7 cellular contexts compared by ENCODE assay signal in genomic region chr14:102320033-102320660, GRCh38. TPM values are rescaled to one million over a fixed set of nuclear protein-coding genes. Genes with fewer than 3 reads are reported as not detected.
DNase-seq lines count a peak whose midpoint lies in the region; ATAC-seq and TF ChIP-seq lines count a peak whose summit lies in the region.

No MANE protein-coding gene starts in this region.

- H4K20me1 ChIP-seq in PC-3 (ENCODE audit: low read length), result no peaks in the 10 kb centered on the region

- H3K27ac ChIP-seq in PC-3 (ENCODE audit: low read length), result peak overlapping the region; percentile 68

- peak overlapping the region; percentile 80 for H2AFZ ChIP-seq in PC-3 (ENCODE audit: low read length)

- intact Hi-C loops in PC-3 (cut with micrococcal nuclease), result no loop called here

- H3K4me3 ChIP-seq in PC-3 (ENCODE audit: low read length), result peak overlapping the region; percentile 96

- peaks cover 4% of the 10 kb centered on the region for H3K36me3 Mint-ChIP-seq in activated naive CD4-positive, alpha-beta T cell treated with anti-CD3 and anti-CD28 coated beads, Interleukin-2, amount 10 ng/mL, durations not matched to agents 7 days and 5 days

- POLR2A ChIA-PET in PC-3 (lab: Charles Lee; ENCODE audit: unreplicated experiment), result no interaction called here

- peak overlapping the region; percentile 88 for H3K4me3 Mint-ChIP-seq in activated naive CD4-positive, alpha-beta T cell treated with anti-CD3 and anti-CD28 coated beads, Interleukin-2, amount 10 ng/mL, durations not matched to agents 7 days and 5 days

- peaks cover 9% of the 10 kb centered on the region for H3K27me3 Mint-ChIP-seq in activated naive CD4-positive, alpha-beta T cell treated with anti-CD3 and anti-CD28 coated beads, Interleukin-2, amount 10 ng/mL, durations not matched to agents 7 days and 5 days

- no peak for TF ChIP-seq CTCF in PC-3 (conservative IDR thresholded peaks at IDR 0.05; ENCODE audit: low read depth, low read length)
- TF ChIP-seq CTCF in omental fat pad (IDR thresholded peaks at IDR 0.05), result no peak

- DNase-seq in PC-3, result peak; percentile 32
- DNase-seq in activated naive CD4-positive, alpha-beta T cell treated with anti-CD3 and anti-CD28 coated beads, Interleukin-2, amount 10 ng/mL, durations not matched to agents 7 days and 5 days, result peak; percentile 51
- peak; percentile 48 for DNase-seq in globus pallidus (ENCODE audit: low spot score)
- no peak for DNase-seq in omental fat pad (ENCODE audit: low spot score)
- DNase-seq in NCI-H526 treated with DMSO at 0.1 percent for 48 hours (lab: John Stamatoyannopoulos, UW), result no peak

- H3F3A ChIP-seq in PC-3 (ENCODE audit: low read length, unreplicated experiment), result no peaks in the 10 kb centered on the region

- H3K79me2 ChIP-seq in PC-3 (ENCODE audit: low read length), result peaks cover 33% of the 10 kb centered on the region

- no TSS peak for BruUV-seq in PC-3 (replicated peaks; lab: Mats Ljungman, UMichigan)

- H3K9me3 ChIP-seq in PC-3 (ENCODE audit: low read length), result no peaks in the 10 kb centered on the region

- H3K4me1 Mint-ChIP-seq in activated naive CD4-positive, alpha-beta T cell treated with anti-CD3 and anti-CD28 coated beads, Interleukin-2, amount 10 ng/mL, durations not matched to agents 7 days and 5 days, result peaks cover 66% of the 10 kb centered on the region

- peak overlapping the region; percentile 99 for H3K4me2 ChIP-seq in PC-3 (ENCODE audit: low read length)

- H3K9me2 ChIP-seq in PC-3 (replicated peaks; ENCODE audit: low read length), result no peaks in the 10 kb centered on the region

- peak; percentile 26 for ATAC-seq in GM18517 (IDR thresholded peaks at IDR 0.05; ENCODE audit: unreplicated experiment)
- ATAC-seq in HG02885 (IDR thresholded peaks at IDR 0.05; ENCODE audit: poor library complexity, unreplicated experiment), result peak; percentile 31
- 0 out of 2 replicates have a peak, but pooled peaks have one; percentile 1 for ATAC-seq in PC-3
- peak; percentile 34 for ATAC-seq in omental fat pad (ENCODE audit: low FRiP score)

- CTCF ChIA-PET in PC-3 (lab: Charles Lee), result no interaction called here
- CTCF ChIA-PET in activated naive CD4-positive, alpha-beta T cell treated with anti-CD3 and anti-CD28 coated beads, Interleukin-2, amount 10 ng/mL, durations not matched to agents 7 days and 5 days (lab: Charles Lee), result interaction anchor here (1.2 to 4.7 kb wide), 3 partner anchors 56 to 198 kb away, joined by 3 to 24 read pairs (median 3); no protein-coding TSS in a partner anchor

- H3K27ac Mint-ChIP-seq in activated naive CD4-positive, alpha-beta T cell treated with anti-CD3 and anti-CD28 coated beads, Interleukin-2, amount 10 ng/mL, durations not matched to agents 7 days and 5 days, result peak overlapping the region; percentile 92

- H3K9ac ChIP-seq in PC-3 (ENCODE audit: low read length), result peak overlapping the region; percentile 92

- no peaks in the 10 kb centered on the region for H3K36me3 ChIP-seq in PC-3 (ENCODE audit: low read depth, low read length)

- H3K9me3 Mint-ChIP-seq in activated naive CD4-positive, alpha-beta T cell treated with anti-CD3 and anti-CD28 coated beads, Interleukin-2, amount 10 ng/mL, durations not matched to agents 7 days and 5 days, result no peaks in the 10 kb centered on the region

- H3K4me1 ChIP-seq in PC-3 (ENCODE audit: insufficient read depth, low read length), result peaks cover 39% of the 10 kb centered on the region

- no peaks in the 10 kb centered on the region for H3K27me3 ChIP-seq in PC-3 (ENCODE audit: low read length)

RNA-seq across cellular contexts. Expression of gene ZNF839, which starts 0.6 kb away (rescaled TPM):
- total RNA-seq in PC-3 (2014; rRNA removed) (13.2 and 20.5 TPM in 2 replicates), omental fat pad (10 to 100 TPM in 1 of 4 donors, 1 to 10 TPM in 3; 3.8 to 12.6 (median 8.1) TPM)

RNA-seq across cellular contexts. Expression of gene MOK, which starts 15.2 kb away (rescaled TPM):
- total RNA-seq in PC-3 (2014; rRNA removed) (106 and 108 TPM in 2 replicates), omental fat pad (10 to 100 TPM; 11.6 to 21.9 (median 12.6) TPM)

RNA-seq across cellular contexts. Expression of gene CINP, which starts 42.5 kb away (rescaled TPM):
- total RNA-seq in PC-3 (2014; rRNA removed) (76.9 and 83.6 TPM in 2 replicates), omental fat pad (10 to 100 TPM; 20.0 to 39.8 (median 34.7) TPM)

RNA-seq across cellular contexts. Expression of gene TECPR2, which starts 42.6 kb away (rescaled TPM):
- total RNA-seq in PC-3 (2014; rRNA removed) (15.7 and 16.7 TPM in 2 replicates), omental fat pad (10 to 100 TPM; 12.7 to 46.0 (median 17.9) TPM)

Comparison
In these comparisons a context has a peak if more than half of its experiments do, and no peak if none do; other contexts are left out.
1. DNase-seq: peak in PC-3 (single experiment), activated naive CD4-positive, alpha-beta T cell treated with anti-CD3 and anti-CD28 coated beads, Interleukin-2, amount 10 ng/mL, durations not matched to agents 7 days and 5 days (single experiment) and globus pallidus (single experiment); none in omental fat pad (single experiment) and NCI-H526 treated with DMSO at 0.1 percent for 48 hours (single experiment).
2. Peak in every context shown above with its lines, with median percentiles within 50 percentile points of each other: ATAC-seq.